In the genomic region with DNA sequence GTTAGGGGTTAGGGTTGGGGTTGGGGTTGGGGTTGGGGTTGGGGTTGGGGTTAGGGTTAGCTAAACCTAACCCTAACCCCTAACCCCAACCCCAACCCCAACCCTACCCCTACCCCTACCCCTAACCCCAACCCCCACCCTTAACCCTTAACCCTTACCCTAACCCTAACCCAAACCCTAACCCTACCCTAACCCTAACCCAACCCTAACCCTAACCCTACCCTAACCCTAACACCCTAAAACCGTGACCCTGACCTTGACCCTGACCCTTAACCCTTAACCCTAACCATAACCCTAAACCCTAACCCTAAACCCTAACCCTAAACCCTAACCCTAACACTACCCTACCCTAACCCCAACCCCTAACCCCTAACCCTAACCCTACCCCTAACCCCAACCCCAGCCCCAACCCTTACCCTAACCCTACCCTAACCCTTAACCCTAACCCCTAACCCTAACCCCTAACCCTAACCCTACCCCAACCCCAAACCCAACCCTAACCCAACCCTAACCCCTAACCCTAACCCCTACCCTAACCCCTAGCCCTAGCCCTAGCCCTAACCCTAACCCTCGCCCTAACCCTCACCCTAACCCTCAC, we compare ENCODE assay signal across 1 cellular context.
TF ChIP-seq lines count a peak whose summit lies in the region.

No MANE protein-coding gene starts in this region.

TF ChIP-seq in IMR-90, 13 proteins besides CTCF, POLR2A, EP300 and RAD21 (continued from another document):
- no peak for TF ChIP-seq CEBPB (IDR thresholded peaks at IDR 0.05; ENCODE audit: low read depth, low read length)
- TF ChIP-seq MAFK (IDR thresholded peaks at IDR 0.05; ENCODE audit: low read depth, low read length), result no peak
- TF ChIP-seq MXI1 (IDR thresholded peaks at IDR 0.05; ENCODE audit: borderline replicate concordance, low read depth, low read length), result no peak
- TF ChIP-seq, protein P1, sequence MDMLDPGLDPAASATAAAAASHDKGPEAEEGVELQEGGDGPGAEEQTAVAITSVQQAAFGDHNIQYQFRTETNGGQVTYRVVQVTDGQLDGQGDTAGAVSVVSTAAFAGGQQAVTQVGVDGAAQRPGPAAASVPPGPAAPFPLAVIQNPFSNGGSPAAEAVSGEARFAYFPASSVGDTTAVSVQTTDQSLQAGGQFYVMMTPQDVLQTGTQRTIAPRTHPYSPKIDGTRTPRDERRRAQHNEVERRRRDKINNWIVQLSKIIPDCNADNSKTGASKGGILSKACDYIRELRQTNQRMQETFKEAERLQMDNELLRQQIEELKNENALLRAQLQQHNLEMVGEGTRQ (IDR thresholded peaks at IDR 0.05; ENCODE audit: low read depth, low read length), result no peak
- TF ChIP-seq FOS (IDR thresholded peaks at IDR 0.05; ENCODE audit: low read depth, low read length), result no peak
- TF ChIP-seq CHD1 (IDR thresholded peaks at IDR 0.05; ENCODE audit: low read depth, low read length), result no peak
- no peak for TF ChIP-seq ELK1 (IDR thresholded peaks at IDR 0.05; ENCODE audit: borderline replicate concordance, low read depth, low read length)
- TF ChIP-seq BHLHE40 (IDR thresholded peaks at IDR 0.05; ENCODE audit: low read depth, low read length), result no peak
- TF ChIP-seq NFE2L2 (IDR thresholded peaks at IDR 0.05; ENCODE audit: low read depth, low read length), result no peak
- TF ChIP-seq RCOR1 (IDR thresholded peaks at IDR 0.05; ENCODE audit: insufficient replicate concordance, low read length), result no peak
